ENCODE assay signal across 28 cellular contexts in the genomic region with DNA sequence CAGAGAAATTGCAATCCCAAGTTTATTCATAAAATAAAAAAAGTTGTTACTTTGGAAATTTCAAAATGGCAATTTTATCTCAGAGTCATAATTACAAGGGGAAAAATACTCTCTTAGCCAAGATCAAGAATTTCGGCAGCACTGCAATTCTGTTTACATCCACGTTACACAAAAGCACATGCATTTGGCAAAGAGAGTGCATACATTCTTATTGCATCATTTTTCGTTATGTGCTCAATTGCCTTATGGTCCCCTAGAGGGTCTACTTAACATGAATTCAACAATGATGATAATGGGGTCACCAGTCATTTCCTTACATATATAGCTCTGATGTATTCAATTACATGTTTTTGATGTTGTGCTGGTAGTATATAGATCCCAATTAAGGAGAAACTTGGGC.
"Had no signal": no experiment of that assay in that cellular context is flagged by ENCODE, and none has a peak within 500 bp of the region (broad histone marks: within the 10 kb centered on the region; RNA-seq: fewer than 3 reads in every experiment).

No MANE protein-coding gene starts in this region.

- H3K9me3 Mint-ChIP-seq: activated CD4-positive, alpha-beta T cell treated with anti-CD3 and anti-CD28 coated beads, Interleukin-2, amount 10 ng/mL, durations not matched to agents 7 days and 5 days; activated CD8-positive, alpha-beta T cell treated with anti-CD3 and anti-CD28 coated beads for 36 hours; activated naive CD4-positive, alpha-beta T cell treated with anti-CD3 and anti-CD28 coated beads, Interleukin-2, amount 50 U/mL, for 24 hours; activated T-helper 1 cell treated with anti-CD3 and anti-CD28 coated beads, Interleukin-12 subunit alpha, Interleukin-12 subunit beta, Interleukin-2, Interleukin-4 antibody, amounts not matched to agents 30 ng/mL and 10 ng/mL and 1 ng/mL, durations not matched to agents 14 hours and 24 hours and 36 hours; brain; stimulated activated naive CD8-positive, alpha-beta T cell treated with anti-CD3 and anti-CD28 coated beads, Interleukin-15, Interleukin-2, amounts not matched to agents 100 ng/mL and 50 ng/mL, for 24 hours had no signal

- DNase-seq: activated CD4-positive, alpha-beta T cell treated with anti-CD3 and anti-CD28 coated beads, Interleukin-2, amount 10 ng/mL, durations not matched to agents 7 days and 5 days; activated CD4-positive, CD25-positive, alpha-beta regulatory T cell treated with anti-CD3 and anti-CD28 coated beads, Interleukin-2, amount 50 U/mL, for 72 hours; activated CD8-positive, alpha-beta memory T cell treated with anti-CD3 and anti-CD28 coated beads, Interleukin-2, amount 10 ng/mL, durations not matched to agents 7 days and 5 days; activated CD8-positive, alpha-beta T cell treated with anti-CD3 and anti-CD28 coated beads for 36 hours; activated gamma-delta T cell; activated T-cell treated with anti-CD3 and anti-CD28 coated beads for 4 hours; central memory CD4-positive, alpha-beta T cell; effector memory CD4-positive, alpha-beta T cell; foreskin fibroblast; heart right ventricle; kidney; naive thymus-derived CD8-positive, alpha-beta T cell; stimulated activated CD4-positive, alpha-beta T cell treated with anti-CD3 and anti-CD28 coated beads, Interleukin-12 subunit alpha, Interleukin-12 subunit beta, amount 100 ng/mL, for 4 hours; stimulated activated CD4-positive, alpha-beta T cell treated with anti-CD3 and anti-CD28 coated beads, Interleukin-4, amount 100 ng/mL, for 4 hours; substantia nigra; T-helper 1 cell; thyroid gland; upper lobe of right lung; WERI-Rb-1 had no signal

- H3K36me3 ChIP-seq: heart right ventricle, thyroid gland, upper lobe of right lung, WERI-Rb-1 had no signal

- H3K27ac ChIP-seq: thyroid gland, upper lobe of right lung, WERI-Rb-1 had no signal

- H3K27me3 ChIP-seq: heart right ventricle, thyroid gland, upper lobe of right lung had no signal

- H3K9me3 ChIP-seq: heart right ventricle, thyroid gland, upper lobe of right lung had no signal

- H3K27ac Mint-ChIP-seq: activated CD4-positive, alpha-beta T cell treated with anti-CD3 and anti-CD28 coated beads, Interleukin-2, amount 10 ng/mL, durations not matched to agents 7 days and 5 days; activated CD8-positive, alpha-beta memory T cell treated with anti-CD3 and anti-CD28 coated beads, Interleukin-2, amount 10 ng/mL, durations not matched to agents 7 days and 5 days; activated CD8-positive, alpha-beta T cell treated with anti-CD3 and anti-CD28 coated beads for 36 hours; activated naive CD4-positive, alpha-beta T cell treated with anti-CD3 and anti-CD28 coated beads, Interleukin-2, amount 50 U/mL, for 24 hours; activated T-helper 1 cell treated with anti-CD3 and anti-CD28 coated beads, Interleukin-12 subunit alpha, Interleukin-12 subunit beta, Interleukin-2, Interleukin-4 antibody, amounts not matched to agents 30 ng/mL and 10 ng/mL and 1 ng/mL, durations not matched to agents 14 hours and 24 hours and 36 hours; naive thymus-derived CD8-positive, alpha-beta T cell; progenitor cell of endocrine pancreas; stimulated activated naive CD8-positive, alpha-beta T cell treated with anti-CD3 and anti-CD28 coated beads, Interleukin-15, Interleukin-2, amounts not matched to agents 100 ng/mL and 50 ng/mL, for 24 hours had no signal

- H3K4me3 ChIP-seq: heart right ventricle, lung, thyroid gland, upper lobe of right lung had no signal

- H3K27me3 Mint-ChIP-seq: activated CD4-positive, alpha-beta T cell treated with anti-CD3 and anti-CD28 coated beads, Interleukin-2, amount 10 ng/mL, durations not matched to agents 7 days and 5 days; activated CD8-positive, alpha-beta memory T cell treated with anti-CD3 and anti-CD28 coated beads, Interleukin-2, amount 10 ng/mL, durations not matched to agents 7 days and 5 days; activated CD8-positive, alpha-beta T cell treated with anti-CD3 and anti-CD28 coated beads for 36 hours; activated naive CD4-positive, alpha-beta T cell treated with anti-CD3 and anti-CD28 coated beads, Interleukin-2, amount 50 U/mL, for 24 hours; naive thymus-derived CD8-positive, alpha-beta T cell; progenitor cell of endocrine pancreas; stimulated activated naive CD8-positive, alpha-beta T cell treated with anti-CD3 and anti-CD28 coated beads, Interleukin-15, Interleukin-2, amounts not matched to agents 100 ng/mL and 50 ng/mL, for 24 hours had no signal

- FAIRE-seq: colon, TTC549 had no signal

- H3K4me1 Mint-ChIP-seq: activated CD4-positive, alpha-beta T cell treated with anti-CD3 and anti-CD28 coated beads, Interleukin-2, amount 10 ng/mL, durations not matched to agents 7 days and 5 days; activated CD8-positive, alpha-beta memory T cell treated with anti-CD3 and anti-CD28 coated beads, Interleukin-2, amount 10 ng/mL, durations not matched to agents 7 days and 5 days; activated naive CD4-positive, alpha-beta T cell treated with anti-CD3 and anti-CD28 coated beads, Interleukin-2, amount 50 U/mL, for 24 hours had no signal

- H3K36me3 Mint-ChIP-seq: activated CD8-positive, alpha-beta memory T cell treated with anti-CD3 and anti-CD28 coated beads, Interleukin-2, amount 10 ng/mL, durations not matched to agents 7 days and 5 days; activated naive CD4-positive, alpha-beta T cell treated with anti-CD3 and anti-CD28 coated beads, Interleukin-2, amount 50 U/mL, for 24 hours; naive thymus-derived CD8-positive, alpha-beta T cell had no signal

- ATAC-seq: activated CD8-positive, alpha-beta memory T cell treated with anti-CD3 and anti-CD28 coated beads, Interleukin-2, amount 10 ng/mL, durations not matched to agents 7 days and 5 days; activated CD8-positive, alpha-beta T cell treated with anti-CD3 and anti-CD28 coated beads for 36 hours; naive thymus-derived CD8-positive, alpha-beta T cell had no signal

- H3K4me3 Mint-ChIP-seq: activated CD4-positive, alpha-beta T cell treated with anti-CD3 and anti-CD28 coated beads, Interleukin-2, amount 10 ng/mL, durations not matched to agents 7 days and 5 days; activated CD8-positive, alpha-beta memory T cell treated with anti-CD3 and anti-CD28 coated beads, Interleukin-2, amount 10 ng/mL, durations not matched to agents 7 days and 5 days; activated CD8-positive, alpha-beta T cell treated with anti-CD3 and anti-CD28 coated beads for 36 hours; activated naive CD4-positive, alpha-beta T cell treated with anti-CD3 and anti-CD28 coated beads, Interleukin-2, amount 50 U/mL, for 24 hours; activated T-helper 1 cell treated with anti-CD3 and anti-CD28 coated beads, Interleukin-12 subunit alpha, Interleukin-12 subunit beta, Interleukin-2, Interleukin-4 antibody, amounts not matched to agents 30 ng/mL and 10 ng/mL and 1 ng/mL, durations not matched to agents 14 hours and 24 hours and 36 hours; mesothelial cell of epicardium; naive thymus-derived CD8-positive, alpha-beta T cell; stimulated activated naive CD8-positive, alpha-beta T cell treated with anti-CD3 and anti-CD28 coated beads, Interleukin-15, Interleukin-2, amounts not matched to agents 100 ng/mL and 50 ng/mL, for 24 hours had no signal

- H3K4me1 ChIP-seq: thyroid gland had no signal
